Comparison of ENCODE assay signal across 8 cellular contexts in genomic region chr1:34500451-34500850, GRCh38.
A peak's percentile ranks its signal among the peaks of the same experiment; 100 is the strongest.
DNase-seq lines count a peak whose midpoint lies in the region; ATAC-seq and TF ChIP-seq lines count a peak whose summit lies in the region.
"Had no signal": no experiment of that assay in that cellular context is flagged by ENCODE, and none has a peak within 500 bp of the region (broad histone marks: within the 10 kb centered on the region; RNA-seq: fewer than 3 reads in every experiment).

No MANE protein-coding gene starts in this region.

- intact Hi-C loops in left lung (cut with DNase I): no loop called here

- H3K27me3 Mint-ChIP-seq in activated naive CD8-positive, alpha-beta T cell treated with anti-CD3 and anti-CD28 coated beads, Interleukin-2, amount 10 ng/mL, durations not matched to agents 7 days and 5 days: no peaks in the 10 kb centered on the region

- DNase-seq in ELR (ENCODE audit: low read depth) (peak; percentile 3), HPDE6-E6E7 (ENCODE audit: extremely low spot score) (peak; percentile 20), left lung (no peak)
- peak; percentile 41 for DNase-seq in activated naive CD8-positive, alpha-beta T cell treated with anti-CD3 and anti-CD28 coated beads, Interleukin-2, amount 10 ng/mL, durations not matched to agents 7 days and 5 days
- no peak for DNase-seq in activated CD8-positive, alpha-beta memory T cell treated with anti-CD3 and anti-CD28 coated beads, Interleukin-2, amount 50 U/mL, for 4 hours
- no peak for DNase-seq in activated CD4-positive, CD25-positive, alpha-beta regulatory T cell (lab: John Stamatoyannopoulos, UW)

- TF ChIP-seq CTCF in left lung (IDR thresholded peaks at IDR 0.05): no peak

- no peak for ATAC-seq in activated naive CD8-positive, alpha-beta T cell treated with anti-CD3 and anti-CD28 coated beads, Interleukin-2, amount 10 ng/mL, durations not matched to agents 7 days and 5 days (ENCODE audit: low read depth)
- peak; percentile 74 for ATAC-seq in left lung
- no peak for ATAC-seq in GM18502 (IDR thresholded peaks at IDR 0.05; ENCODE audit: poor library complexity, unreplicated experiment)

- no peaks in the 10 kb centered on the region for H3K9me3 Mint-ChIP-seq in activated naive CD8-positive, alpha-beta T cell treated with anti-CD3 and anti-CD28 coated beads, Interleukin-2, amount 10 ng/mL, durations not matched to agents 7 days and 5 days

- POLR2A ChIA-PET in activated naive CD8-positive, alpha-beta T cell treated with anti-CD3 and anti-CD28 coated beads, Interleukin-2, amount 10 ng/mL, durations not matched to agents 7 days and 5 days (lab: Charles Lee): no interaction called here

- H3K27me3 ChIP-seq in left lung: no peaks in the 10 kb centered on the region

- H3K4me1 ChIP-seq in left lung: no peaks in the 10 kb centered on the region

- H3K9me3 ChIP-seq in left lung: peaks cover 0 to 1% of the 10 kb centered on the region in 2 donors

- H3K36me3 Mint-ChIP-seq in activated naive CD8-positive, alpha-beta T cell treated with anti-CD3 and anti-CD28 coated beads, Interleukin-2, amount 10 ng/mL, durations not matched to agents 7 days and 5 days: no peaks in the 10 kb centered on the region

- no peaks in the 10 kb centered on the region for H3K4me1 Mint-ChIP-seq in activated naive CD8-positive, alpha-beta T cell treated with anti-CD3 and anti-CD28 coated beads, Interleukin-2, amount 10 ng/mL, durations not matched to agents 7 days and 5 days

- H3K4me3 ChIP-seq in left lung: no peak overlapping the region

- no peak overlapping the region for H3K27ac ChIP-seq in left lung
- H3K27ac ChIP-seq: HL-60 had no signal

- H3K36me3 ChIP-seq in left lung: no peaks in the 10 kb centered on the region

- no peak overlapping the region for H3K27ac Mint-ChIP-seq in activated naive CD8-positive, alpha-beta T cell treated with anti-CD3 and anti-CD28 coated beads, Interleukin-2, amount 10 ng/mL, durations not matched to agents 7 days and 5 days

- no peak overlapping the region for H3K4me3 Mint-ChIP-seq in activated naive CD8-positive, alpha-beta T cell treated with anti-CD3 and anti-CD28 coated beads, Interleukin-2, amount 10 ng/mL, durations not matched to agents 7 days and 5 days

Comparison
In these comparisons a context has a peak if more than half of its experiments do, and no peak if none do; other contexts are left out.
1. DNase-seq: peak in ELR (single experiment), HPDE6-E6E7 (single experiment) and activated naive CD8-positive, alpha-beta T cell treated with anti-CD3 and anti-CD28 coated beads, Interleukin-2, amount 10 ng/mL, durations not matched to agents 7 days and 5 days (single experiment); none in left lung (0 of 2), activated CD8-positive, alpha-beta memory T cell treated with anti-CD3 and anti-CD28 coated beads, Interleukin-2, amount 50 U/mL, for 4 hours (single experiment) and activated CD4-positive, CD25-positive, alpha-beta regulatory T cell (0 of 4).